8 cellular contexts compared by ENCODE assay signal in genomic region chr16:89561195-89562026, GRCh38. TPM values are rescaled to one million over a fixed set of nuclear protein-coding genes. Genes with fewer than 3 reads are reported as not detected.
A peak's percentile ranks its signal among the peaks of the same experiment; 100 is the strongest.
DNase-seq lines count a peak whose midpoint lies in the region; ATAC-seq and TF ChIP-seq lines count a peak whose summit lies in the region.

No MANE protein-coding gene starts in this region.

- in situ Hi-C loops in Panc1 (cut with HindIII; ENCODE audit: low pct_unique_long_range_greater_than_20kb, low sequenced_read_pairs) = no loop called here

- no peaks in the 10 kb centered on the region for H3K27me3 Mint-ChIP-seq in CD8-positive, alpha-beta memory T cell
- H3K27me3 Mint-ChIP-seq in endodermal cell (ENCODE audit: insufficient read depth) = peaks cover 3% of the 10 kb centered on the region

- BruUV-seq in Panc1 (replicated peaks; lab: Mats Ljungman, UMichigan) = no TSS peak

- H3K4me3 Mint-ChIP-seq in CD8-positive, alpha-beta memory T cell = peak overlapping the region; percentile 87 to 99 (median 95)
- H3K4me3 Mint-ChIP-seq in endodermal cell = peak overlapping the region; percentile 94

- peaks cover 39% of the 10 kb centered on the region for H3K36me3 ChIP-seq in CD8-positive, alpha-beta memory T cell (ENCODE audit: insufficient read depth, low read length)
- H3K36me3 ChIP-seq in Panc1 (ENCODE audit: control insufficient read depth, insufficient read depth, low read length) (peaks cover 27% of the 10 kb centered on the region; the same call in 1 of the 2 replicates), endodermal cell (ENCODE audit: control insufficient read depth, insufficient read depth, low read length) (peaks cover 56% of the 10 kb centered on the region), neutrophil (peaks cover 35% of the 10 kb centered on the region)

- peaks cover 53% of the 10 kb centered on the region for H3K4me1 ChIP-seq in CD8-positive, alpha-beta memory T cell (ENCODE audit: insufficient read depth, low read length)
- H3K4me1 ChIP-seq in Panc1 (ENCODE audit: control insufficient read depth, insufficient read depth, low read length) = peaks cover 26% of the 10 kb centered on the region
- H3K4me1 ChIP-seq in endodermal cell (ENCODE audit: control insufficient read depth, insufficient read depth, low read length) = peaks cover 8% of the 10 kb centered on the region
- H3K4me1 ChIP-seq in neutrophil (ENCODE audit: control insufficient read depth in 1 of 2, insufficient read depth in 1 of 2, low read depth in 1 of 2, low read length in 1 of 2) = peaks cover 38 to 49% of the 10 kb centered on the region in 2 experiments

- CTCF ChIA-PET in CD8-positive, alpha-beta memory T cell (lab: Charles Lee) = interaction anchor here (1.2 kb wide), 1 partner anchor 32 kb away, joined by 4 read pairs; no protein-coding TSS in a partner anchor
- CTCF ChIA-PET in Panc1 (lab: Charles Lee) = no interaction called here

- H3K27ac ChIP-seq in CD8-positive, alpha-beta memory T cell (ENCODE audit: low read depth, low read length) = peak overlapping the region; percentile 97
- H3K27ac ChIP-seq in Panc1 (ENCODE audit: low read length) (peak overlapping the region; percentile 93), endodermal cell (ENCODE audit: low read depth, low read length) (peak overlapping the region; percentile 97), neutrophil (peak overlapping the region; percentile 91)

- peak overlapping the region; percentile 99 for H3K9ac ChIP-seq in endodermal cell (ENCODE audit: extremely low read depth, low read length, poor library complexity, severe bottlenecking)

- H3K27me3 ChIP-seq in CD8-positive, alpha-beta memory T cell (ENCODE audit: insufficient read depth, low read length, poor library complexity, severe bottlenecking) = no peaks in the 10 kb centered on the region
- H3K27me3 ChIP-seq in Panc1 (ENCODE audit: control insufficient read depth, insufficient read depth, low read length) (no peaks in the 10 kb centered on the region), endodermal cell (ENCODE audit: control insufficient read depth, insufficient read depth, low read length, poor library complexity, severe bottlenecking) (no peaks in the 10 kb centered on the region), neutrophil (peaks cover 15% of the 10 kb centered on the region)

- 7 to 8% methylated on average over 40 to 55 of the region's 55 CpGs for WGBS in endodermal cell (ENCODE audit: insufficient coverage in 1 of 2, insufficient read length in 1 of 2), 2 experiments

- H3K36me3 Mint-ChIP-seq in CD8-positive, alpha-beta memory T cell = peaks cover 14 to 63% (median 15%) of the 10 kb centered on the region in 3 donors
- H3K36me3 Mint-ChIP-seq in endodermal cell (ENCODE audit: low read depth) = peaks cover 50% of the 10 kb centered on the region

- ATAC-seq in Panc1 = no peak
- no peak for ATAC-seq in GM21619 (IDR thresholded peaks at IDR 0.05; ENCODE audit: unreplicated experiment)

- H3K27ac Mint-ChIP-seq in CD8-positive, alpha-beta memory T cell = peak overlapping the region; percentile 83 to 100 (median 94)
- peak overlapping the region; percentile 90 for H3K27ac Mint-ChIP-seq in endodermal cell

- no peaks in the 10 kb centered on the region for H3K9me3 Mint-ChIP-seq in CD8-positive, alpha-beta memory T cell
- no peaks in the 10 kb centered on the region for H3K9me3 Mint-ChIP-seq in endodermal cell

- intact Hi-C loops in Panc1 (cut with micrococcal nuclease; ENCODE audit: unreplicated experiment) = no loop called here

- DNase-seq in CD8-positive, alpha-beta memory T cell = no peak
- DNase-seq in Panc1 (ENCODE audit: low read depth, low spot score) (no peak), endodermal cell (no peak), NCI-H2227 treated with DMSO at 0.1 percent for 48 hours (lab: John Stamatoyannopoulos, UW) (no peak), NCI-H1930 (lab: John Stamatoyannopoulos, UW) (no peak)
- DNase-seq in activated CD8-positive, alpha-beta memory T cell treated with anti-CD3 and anti-CD28 coated beads, Interleukin-2, amount 50 U/mL, for 48 hours = no peak

- H3K4me1 Mint-ChIP-seq in CD8-positive, alpha-beta memory T cell = peaks cover 57 to 75% (median 64%) of the 10 kb centered on the region in 3 donors
- H3K4me1 Mint-ChIP-seq in endodermal cell = peaks cover 48% of the 10 kb centered on the region

- H3K9me3 ChIP-seq in CD8-positive, alpha-beta memory T cell (ENCODE audit: low read length) = no peaks in the 10 kb centered on the region
- H3K9me3 ChIP-seq in Panc1 (ENCODE audit: control insufficient read depth, insufficient read depth, low read depth, low read length) (no peaks in the 10 kb centered on the region), endodermal cell (ENCODE audit: control insufficient read depth, low read length) (no peaks in the 10 kb centered on the region), neutrophil (no peaks in the 10 kb centered on the region)

- H3K4me3 ChIP-seq in CD8-positive, alpha-beta memory T cell (ENCODE audit: low read length) = peak overlapping the region; percentile 84
- H3K4me3 ChIP-seq in Panc1 (ENCODE audit: low read depth in 2 of 2, low read length in 2 of 2) = peak overlapping the region; percentile 76 to 92
- peak overlapping the region; percentile 87 for H3K4me3 ChIP-seq in endodermal cell (ENCODE audit: low read length)
- peak overlapping the region; percentile 91 to 97 for H3K4me3 ChIP-seq in neutrophil (ENCODE audit: low read depth in 1 of 2, low read length in 1 of 2)

- POLR2A ChIA-PET in CD8-positive, alpha-beta memory T cell (lab: Charles Lee) = interaction anchor here (0.6 to 1.1 kb wide), 3 partner anchors 12 to 312 kb away, joined by 3 to 4 read pairs (median 3); partner anchors contain the start of genes SPG7 and TCF25
- POLR2A ChIA-PET in Panc1 (lab: Charles Lee) = interaction anchor here (0.6 kb wide), 1 partner anchor 45 kb away, joined by 3 read pairs; no protein-coding TSS in a partner anchor

- TF ChIP-seq CTCF in Panc1 (IDR thresholded peaks at IDR 0.05) (peak; percentile 11; the same call in 1 of the 2 replicates), endodermal cell (conservative IDR thresholded peaks at IDR 0.05) (no peak), neutrophil (IDR thresholded peaks at IDR 0.05) (no peak)

RNA-seq across cellular contexts. Expression of gene RPL13, which starts 0.9 kb away (rescaled TPM):
- total RNA-seq in CD8-positive, alpha-beta memory T cell = 1,000 to 10,000 TPM; 2,710 to 2,878 TPM
- 5,211 TPM for polyA plus RNA-seq in CD8-positive, alpha-beta memory T cell
- 965 TPM for total RNA-seq in Panc1 (2021; ENCODE audit: unreplicated experiment)
- polyA plus RNA-seq in Panc1 (2012; ENCODE audit: insufficient read length) = 1,813 TPM
- total RNA-seq in endodermal cell = 1,000 to 10,000 TPM; 1,911 to 2,019 TPM
- 2,841 TPM for polyA plus RNA-seq in endodermal cell (2013, experiment 1 of 2)
- polyA plus RNA-seq in endodermal cell (2013, experiment 2 of 2) = 2,695 TPM

RNA-seq across cellular contexts. Expression of gene CPNE7, which starts 14.1 kb away (rescaled TPM):
- 1 to 10 TPM; 3.2 to 6.1 TPM for total RNA-seq in CD8-positive, alpha-beta memory T cell
- 12.9 TPM for polyA plus RNA-seq in CD8-positive, alpha-beta memory T cell
- 32.7 TPM for total RNA-seq in Panc1 (2021; ENCODE audit: unreplicated experiment)
- 46.0 TPM for polyA plus RNA-seq in Panc1 (2012; ENCODE audit: insufficient read length)
- 1 to 10 TPM; 1.5 to 2.1 TPM for total RNA-seq in endodermal cell
- polyA plus RNA-seq in endodermal cell (2013, experiment 1 of 2) = 5.8 TPM
- 3.4 TPM for polyA plus RNA-seq in endodermal cell (2013, experiment 2 of 2)

RNA-seq across cellular contexts. Expression of gene DPEP1, which starts 52.0 kb away (rescaled TPM):
- total RNA-seq in CD8-positive, alpha-beta memory T cell = not detected
- not detected for polyA plus RNA-seq in CD8-positive, alpha-beta memory T cell
- total RNA-seq in Panc1 (2021; ENCODE audit: unreplicated experiment) (0.18 TPM), endodermal cell (1 to 10 TPM in 1 of 2 donors, under 1 TPM in 1; 0.88 to 3.2 TPM)
- 0.78 TPM for polyA plus RNA-seq in Panc1 (2012; ENCODE audit: insufficient read length)
- 1.8 TPM for polyA plus RNA-seq in endodermal cell (2013, experiment 1 of 2)
- 1.0 TPM for polyA plus RNA-seq in endodermal cell (2013, experiment 2 of 2)

RNA-seq across cellular contexts. Expression of gene SPG7, which starts 53.2 kb away (rescaled TPM):
- 10 to 100 TPM; 77.4 to 79.5 TPM for total RNA-seq in CD8-positive, alpha-beta memory T cell
- 48.2 TPM for polyA plus RNA-seq in CD8-positive, alpha-beta memory T cell
- total RNA-seq in Panc1 (2021; ENCODE audit: unreplicated experiment) (118 TPM), endodermal cell (100 to 1,000 TPM; 153 to 156 TPM)
- polyA plus RNA-seq in Panc1 (2012; ENCODE audit: insufficient read length) = 86.1 TPM
- polyA plus RNA-seq in endodermal cell (2013, experiment 1 of 2) = 85.2 TPM
- 78.0 TPM for polyA plus RNA-seq in endodermal cell (2013, experiment 2 of 2)
